In the genomic region with DNA sequence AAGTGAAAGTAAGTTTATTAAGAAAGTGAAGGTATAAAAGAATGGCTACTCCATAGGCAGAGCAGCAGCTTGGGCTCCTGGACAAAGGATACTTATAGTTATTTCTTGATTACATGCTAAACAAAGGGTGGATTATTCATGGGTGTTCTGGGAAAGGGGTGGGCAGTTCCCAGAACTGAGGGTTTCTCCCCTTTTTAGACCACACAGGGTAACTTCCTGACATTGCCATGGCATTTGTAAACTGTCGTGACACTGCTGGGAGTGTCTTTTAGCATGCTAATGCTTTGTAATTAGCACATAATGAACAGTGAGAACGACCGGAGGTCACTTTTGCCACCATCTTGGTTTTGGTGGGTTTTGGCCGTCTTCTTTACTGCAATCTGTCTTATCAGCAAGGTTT, we compare ENCODE assay signal across 22 cellular contexts.
"Had no signal": no experiment of that assay in that cellular context is flagged by ENCODE, and none has a peak within 500 bp of the region (broad histone marks: within the 10 kb centered on the region; RNA-seq: fewer than 3 reads in every experiment).

No MANE protein-coding gene starts in this region.

- H3K27me3 ChIP-seq: cardiac muscle cell had no signal

- H3K4me3 ChIP-seq: cardiac muscle cell, K562 had no signal

- DNase-seq: activated B cell treated with CpG ODN at 0.5 μM for 24 hours; activated CD4-positive, alpha-beta T cell treated with anti-CD3 and anti-CD28 coated beads for 1 hour; activated CD4-positive, alpha-beta T cell treated with anti-CD3 and anti-CD28 coated beads, Interleukin-2, amount 10 ng/mL, durations not matched to agents 24 days and 14 days; activated CD4-positive, alpha-beta T cell treated with anti-CD3 and anti-CD28 coated beads, Interleukin-2, amount 50 U/mL, for 48 hours; activated CD8-positive, alpha-beta memory T cell treated with anti-CD3 and anti-CD28 coated beads, Interleukin-2, amount 10 ng/mL, durations not matched to agents 7 days and 5 days; activated gamma-delta T cell; activated naive CD4-positive, alpha-beta T cell treated with anti-CD3 and anti-CD28 coated beads for 36 hours; activated T-cell treated with anti-CD3 and anti-CD28 coated beads, Interleukin-2, amount 50 U/mL, for 48 hours; amygdala; Karpas-422; NCI-H1048; NCI-H1694 treated with DMSO at 0.1 percent for 48 hours; NCI-H2029 treated with DMSO at 0.1 percent for 48 hours; NCI-H446; NCI-H524; NCI-H748 treated with DMSO at 0.1 percent for 48 hours; SHP77 treated with DMSO at 0.1 percent for 48 hours; T-helper 17 cell; T-helper 9 cell had no signal

- H3K36me3 ChIP-seq: cardiac muscle cell had no signal

- ATAC-seq: activated CD8-positive, alpha-beta memory T cell treated with anti-CD3 and anti-CD28 coated beads, Interleukin-2, amount 10 ng/mL, durations not matched to agents 7 days and 5 days; activated T-helper 17 cell treated with anti-CD3 and anti-CD28 coated beads, Interleukin-2, amount 50 U/mL, for 72 hours; K562; T-helper 17 cell had no signal

- H3K27ac ChIP-seq: cardiac muscle cell had no signal
